23 cellular contexts compared by ENCODE assay signal in the genomic region with DNA sequence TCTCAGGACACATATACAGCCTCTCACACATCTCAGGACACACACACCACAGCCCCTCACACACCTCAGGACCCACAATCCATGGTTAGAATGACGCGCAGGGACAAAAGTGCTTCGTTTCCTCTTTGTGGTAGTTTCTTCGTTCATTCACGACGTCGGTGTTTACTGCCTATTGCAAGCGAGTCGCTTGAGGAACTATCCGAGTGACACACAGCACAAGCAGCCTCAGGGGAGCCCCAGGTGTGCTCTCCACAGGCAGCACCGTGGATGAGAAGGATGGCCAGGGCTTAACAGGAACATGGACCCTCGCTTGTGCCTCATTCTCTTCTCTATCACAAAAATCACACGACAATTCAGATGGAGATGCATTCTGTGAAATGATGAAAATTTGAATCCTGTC. TPM values are rescaled to one million over a fixed set of nuclear protein-coding genes. Genes with fewer than 3 reads are reported as not detected.
"Had no signal": no experiment of that assay in that cellular context is flagged by ENCODE, and none has a peak within 500 bp of the region (broad histone marks: within the 10 kb centered on the region; RNA-seq: fewer than 3 reads in every experiment).

No MANE protein-coding gene starts in this region.

RNA-seq across cellular contexts. Expression of a gene that starts 12.1 kb away (rescaled TPM):
- total RNA-seq: heart right ventricle; hepatocyte; kidney epithelial cell; left ventricle myocardium inferior; lower leg skin; mesenteric fat pad; mucosa of descending colon; myocyte; naive thymus-derived CD8-positive, alpha-beta T cell; omental fat pad; progenitor cell of endocrine pancreas; pulmonary artery endothelial cell; renal cortical epithelial cell; right atrium auricular region; right lobe of liver; skeletal muscle tissue; smooth muscle cell; subcutaneous adipose tissue; suprapubic skin; thoracic aorta; ureter; uterus had no signal
- polyA plus RNA-seq: heart right ventricle; hepatocyte; naive thymus-derived CD8-positive, alpha-beta T cell; ovary; smooth muscle cell had no signal

RNA-seq across cellular contexts. Expression of a gene that starts 47.0 kb away (rescaled TPM):
- total RNA-seq: kidney epithelial cell, left ventricle myocardium inferior, mesenteric fat pad, myocyte, ovary, progenitor cell of endocrine pancreas, pulmonary artery endothelial cell, renal cortical epithelial cell, smooth muscle cell, thoracic aorta, ureter, uterus had no signal
- polyA plus RNA-seq: heart right ventricle, smooth muscle cell had no signal
